Comparison of ENCODE assay signal across 16 cellular contexts in genomic region chrX:139725720-139726119, GRCh38. TPM values are rescaled to one million over a fixed set of nuclear protein-coding genes. Genes with fewer than 3 reads are reported as not detected.
DNase-seq lines count a peak whose midpoint lies in the region; ATAC-seq and TF ChIP-seq lines count a peak whose summit lies in the region.
"Had no signal": no experiment of that assay in that cellular context is flagged by ENCODE, and none has a peak within 500 bp of the region (broad histone marks: within the 10 kb centered on the region; RNA-seq: fewer than 3 reads in every experiment).

No MANE protein-coding gene starts in this region.

- no peaks in the 10 kb centered on the region for H3F3A ChIP-seq in GM23338 (replicated peaks; ENCODE audit: low read depth)

- H2AFZ ChIP-seq in GM23338: no peak overlapping the region
- H2AFZ ChIP-seq: PC-9 had no signal

- no peak overlapping the region for H3K27ac ChIP-seq in GM23338 (ENCODE audit: low read depth)
- H3K27ac ChIP-seq: PC-9, sigmoid colon, thyroid gland had no signal

- H3K9me2 ChIP-seq in GM23338 (ENCODE audit: insufficient read depth): no peaks in the 10 kb centered on the region

- H3K27ac Mint-ChIP-seq in GM23338: no peak overlapping the region
- H3K27ac Mint-ChIP-seq: activated CD4-positive, alpha-beta memory T cell treated with anti-CD3 and anti-CD28 coated beads for 36 hours; dendritic cell treated with granulocyte-macrophage colony-stimulating factor and Interleukin-4, amounts not matched to agents 40 ng/mL and 50 ng/mL, for 4 days; natural killer cell had no signal

- peak; percentile 22 for DNase-seq in GM06990 (ENCODE audit: extremely low read depth, insufficient read length)
- DNase-seq in AG08396 (ENCODE audit: low spot score): no peak
- no peak for DNase-seq in cerebellum (ENCODE audit: low spot score)
- DNase-seq in GM23338 (ENCODE audit: low spot score): no peak
- DNase-seq in BE2C: no peak
- DNase-seq: activated CD4-positive, alpha-beta memory T cell treated with anti-CD3 and anti-CD28 coated beads for 36 hours; DMS79; natural killer cell; NCI-H1417; PC-9; sigmoid colon; thyroid gland had no signal

- no peaks in the 10 kb centered on the region for H3K27me3 ChIP-seq in GM06990 (replicated peaks; ENCODE audit: control insufficient read depth, insufficient read depth, low read length)
- H3K27me3 ChIP-seq in GM23338 (ENCODE audit: insufficient read depth): no peaks in the 10 kb centered on the region
- no peaks in the 10 kb centered on the region for H3K27me3 ChIP-seq in BE2C
- H3K27me3 ChIP-seq: sigmoid colon, thyroid gland had no signal

- H3K4me3 Mint-ChIP-seq in GM23338: no peak overlapping the region
- H3K4me3 Mint-ChIP-seq: activated CD4-positive, alpha-beta memory T cell treated with anti-CD3 and anti-CD28 coated beads for 36 hours; dendritic cell treated with granulocyte-macrophage colony-stimulating factor and Interleukin-4, amounts not matched to agents 40 ng/mL and 50 ng/mL, for 4 days; natural killer cell had no signal

- H3K79me2 ChIP-seq in GM23338 (replicated peaks; ENCODE audit: insufficient read depth): no peaks in the 10 kb centered on the region

- H3K4me2 ChIP-seq in GM23338: no peak overlapping the region
- H3K4me2 ChIP-seq: PC-9 had no signal

- H3K36me3 ChIP-seq in GM06990 (ENCODE audit: control insufficient read depth, insufficient read depth, low read length): no peaks in the 10 kb centered on the region
- no peaks in the 10 kb centered on the region for H3K36me3 ChIP-seq in GM23338 (ENCODE audit: insufficient read depth)
- no peaks in the 10 kb centered on the region for H3K36me3 ChIP-seq in BE2C
- H3K36me3 ChIP-seq: sigmoid colon, thyroid gland had no signal

- TF ChIP-seq CTCF in GM06990 (IDR thresholded peaks at IDR 0.05; ENCODE audit: insufficient read depth, low read length, poor library complexity, severe bottlenecking) (no peak), GM23338 (conservative IDR thresholded peaks at IDR 0.05; ENCODE audit: low read depth in 2 of 2) (no peak), BE2C (IDR thresholded peaks at IDR 0.05; ENCODE audit: low read depth, low read length) (no peak)

- no peaks in the 10 kb centered on the region for H3K36me3 Mint-ChIP-seq in GM23338 (ENCODE audit: low read depth)
- H3K36me3 Mint-ChIP-seq: natural killer cell had no signal

- ATAC-seq in GM19035 (IDR thresholded peaks at IDR 0.05; ENCODE audit: unreplicated experiment) (peak; percentile 81), GM21786 (IDR thresholded peaks at IDR 0.05; ENCODE audit: unreplicated experiment) (peak; percentile 94), HG03175 (IDR thresholded peaks at IDR 0.05; ENCODE audit: unreplicated experiment) (peak; percentile 86), GM23338 (no peak)
- ATAC-seq: natural killer cell had no signal

- H3K9me3 ChIP-seq in BE2C: no peaks in the 10 kb centered on the region
- H3K9me3 ChIP-seq: sigmoid colon, thyroid gland had no signal

- H3K4me1 ChIP-seq in GM23338 (ENCODE audit: insufficient read depth) (no peaks in the 10 kb centered on the region), BE2C (no peaks in the 10 kb centered on the region)
- H3K4me1 ChIP-seq: sigmoid colon, thyroid gland had no signal

- H3K27me3 Mint-ChIP-seq in GM23338 (ENCODE audit: insufficient read depth, low read depth, poor library complexity): peaks cover 3% of the 10 kb centered on the region
- H3K27me3 Mint-ChIP-seq: activated CD4-positive, alpha-beta memory T cell treated with anti-CD3 and anti-CD28 coated beads for 36 hours; dendritic cell treated with granulocyte-macrophage colony-stimulating factor and Interleukin-4, amounts not matched to agents 40 ng/mL and 50 ng/mL, for 4 days had no signal

- H3K4me3 ChIP-seq in GM06990 (replicated peaks; ENCODE audit: low read depth, low read length) (no peak overlapping the region), GM23338 (no peak overlapping the region), BE2C (ENCODE audit: low read depth, low read length) (no peak overlapping the region)
- H3K4me3 ChIP-seq: PC-9, sigmoid colon, thyroid gland had no signal

- no peaks in the 10 kb centered on the region for H3K4me1 Mint-ChIP-seq in GM23338
- H3K4me1 Mint-ChIP-seq: natural killer cell had no signal

- no peaks in the 10 kb centered on the region for H4K20me1 ChIP-seq in GM23338 (replicated peaks; ENCODE audit: insufficient read depth)

- H3K9me3 Mint-ChIP-seq in GM23338: no peaks in the 10 kb centered on the region
- H3K9me3 Mint-ChIP-seq: activated CD4-positive, alpha-beta memory T cell treated with anti-CD3 and anti-CD28 coated beads for 36 hours; dendritic cell treated with granulocyte-macrophage colony-stimulating factor and Interleukin-4, amounts not matched to agents 40 ng/mL and 50 ng/mL, for 4 days; natural killer cell had no signal

TF ChIP-seq in GM23338, 12 proteins besides CTCF, POLR2A, EP300 and RAD21:
- TF ChIP-seq STAT1 (IDR thresholded peaks at IDR 0.05; ENCODE audit: unreplicated experiment) (no peak), ETS1 (IDR thresholded peaks at IDR 0.05) (no peak)
TF ChIP-seq in GM23338: peak in this region for 0.

RNA-seq across cellular contexts. Expression of gene MCF2, which starts 17.8 kb away (rescaled TPM):
- 7.5 TPM for total RNA-seq in cerebellum
- total RNA-seq in GM23338 (2014; rRNA removed; shearing (Covaris generic)): 0.39 and 1.1 TPM in 2 replicates
- 0.78 and 1.4 TPM in 2 replicates for polyA plus RNA-seq in GM23338 (2016; fragmentation: Nextera tagmentation; extraction: Ambion mirVana)
- not detected for polyA plus RNA-seq in BE2C (2012; ENCODE audit: insufficient read depth, insufficient read length, low read depth)
- total RNA-seq: PC-9 had no signal
